In genomic region chr10:71063431-71063830, GRCh38 we compare ENCODE assay signal across 23 cellular contexts.
"Had no signal": no experiment of that assay in that cellular context is flagged by ENCODE, and none has a peak within 500 bp of the region (broad histone marks: within the 10 kb centered on the region; RNA-seq: fewer than 3 reads in every experiment).

No MANE protein-coding gene starts in this region.

- H3K4me3 Mint-ChIP-seq: activated CD4-positive, alpha-beta T cell treated with anti-CD3 and anti-CD28 coated beads, Interleukin-2, amount 10 ng/mL, durations not matched to agents 24 days and 14 days; activated CD8-positive, alpha-beta T cell treated with anti-CD3 and anti-CD28 coated beads, Interleukin-2, amount 10 ng/mL, durations not matched to agents 7 days and 5 days; effector memory CD8-positive, alpha-beta T cell; immature natural killer cell; stimulated activated naive CD8-positive, alpha-beta T cell treated with anti-CD3 and anti-CD28 coated beads, Interleukin-15, amount 100 ng/mL, for 72 hours; T-cell; T-helper 2 cell treated with Interferon-gamma antibody and Interleukin-4, amounts not matched to agents 5 μg/mL and 100 μg/mL, for 36 hours had no signal

- H3K4me1 ChIP-seq: colonic mucosa, left lung had no signal

- H3K27ac ChIP-seq: colonic mucosa, dorsolateral prefrontal cortex, esophagus muscularis mucosa, hepatocyte, left lung, tibial artery, VCaP had no signal

- H3K9me3 ChIP-seq: colonic mucosa, esophagus muscularis mucosa, left lung, tibial artery had no signal

- ATAC-seq: activated CD4-positive, CD25-positive, alpha-beta regulatory T cell treated with anti-CD3 and anti-CD28 coated beads, Interleukin-2, amount 50 U/mL, for 24 hours; activated CD8-positive, alpha-beta T cell treated with anti-CD3 and anti-CD28 coated beads, Interleukin-2, amount 10 ng/mL, durations not matched to agents 7 days and 5 days; activated naive CD4-positive, alpha-beta T cell treated with anti-CD3 and anti-CD28 coated beads, Interleukin-2, amount 50 U/mL, for 72 hours; effector memory CD8-positive, alpha-beta T cell; left lung; stimulated activated naive CD8-positive, alpha-beta T cell treated with anti-CD3 and anti-CD28 coated beads, Interleukin-15, amount 100 ng/mL, for 72 hours; T-cell had no signal

- H3K36me3 ChIP-seq: colonic mucosa, esophagus muscularis mucosa, left lung, tibial artery had no signal

- H3K27ac Mint-ChIP-seq: activated CD4-positive, alpha-beta T cell treated with anti-CD3 and anti-CD28 coated beads, Interleukin-2, amount 10 ng/mL, durations not matched to agents 24 days and 14 days; activated CD8-positive, alpha-beta T cell treated with anti-CD3 and anti-CD28 coated beads, Interleukin-2, amount 10 ng/mL, durations not matched to agents 7 days and 5 days; activated naive CD4-positive, alpha-beta T cell treated with anti-CD3 and anti-CD28 coated beads, Interleukin-2, amount 50 U/mL, for 72 hours; effector memory CD8-positive, alpha-beta T cell; immature natural killer cell; progenitor cell of endocrine pancreas; T-cell; T-helper 2 cell treated with Interferon-gamma antibody and Interleukin-4, amounts not matched to agents 5 μg/mL and 100 μg/mL, for 36 hours had no signal

- H3K4me1 Mint-ChIP-seq: activated CD4-positive, alpha-beta T cell treated with anti-CD3 and anti-CD28 coated beads, Interleukin-2, amount 10 ng/mL, durations not matched to agents 24 days and 14 days; immature natural killer cell; stimulated activated naive CD8-positive, alpha-beta T cell treated with anti-CD3 and anti-CD28 coated beads, Interleukin-15, amount 100 ng/mL, for 72 hours; T-cell had no signal

- H3K4me3 ChIP-seq: colonic mucosa, dorsolateral prefrontal cortex, esophagus muscularis mucosa, hepatocyte, left lung, tibial artery had no signal

- H3K9me3 Mint-ChIP-seq: activated CD4-positive, alpha-beta T cell treated with anti-CD3 and anti-CD28 coated beads, Interleukin-2, amount 10 ng/mL, durations not matched to agents 24 days and 14 days; activated naive CD4-positive, alpha-beta T cell treated with anti-CD3 and anti-CD28 coated beads, Interleukin-2, amount 50 U/mL, for 72 hours; effector memory CD8-positive, alpha-beta T cell; immature natural killer cell; stimulated activated naive CD8-positive, alpha-beta T cell treated with anti-CD3 and anti-CD28 coated beads, Interleukin-15, amount 100 ng/mL, for 72 hours; T-cell; T-helper 2 cell treated with Interferon-gamma antibody and Interleukin-4, amounts not matched to agents 5 μg/mL and 100 μg/mL, for 36 hours had no signal

- DNase-seq: activated CD4-positive, alpha-beta T cell treated with anti-CD3 and anti-CD28 coated beads, Interleukin-2, amount 10 ng/mL, durations not matched to agents 24 days and 14 days; activated CD8-positive, alpha-beta T cell treated with anti-CD3 and anti-CD28 coated beads, Interleukin-2, amount 10 ng/mL, durations not matched to agents 7 days and 5 days; activated T-cell treated with anti-CD3 and anti-CD28 coated beads, Interleukin-2, amount 50 U/mL, for 1 hour; aorta; colonic mucosa; dorsolateral prefrontal cortex; effector memory CD8-positive, alpha-beta T cell; glutamatergic neuron; immature natural killer cell; mammary epithelial cell; stimulated activated CD4-positive, alpha-beta T cell treated with anti-CD3 and anti-CD28 coated beads, Interleukin-12 subunit alpha, Interleukin-12 subunit beta, amount 100 ng/mL, for 4 hours; stimulated activated CD4-positive, alpha-beta T cell treated with anti-CD3 and anti-CD28 coated beads, Interleukin-4, amount 100 ng/mL, for 4 hours; stimulated activated naive CD8-positive, alpha-beta T cell treated with anti-CD3 and anti-CD28 coated beads, Interleukin-15, amount 100 ng/mL, for 72 hours; T-cell; tibial artery had no signal

- H3K36me3 Mint-ChIP-seq: activated naive CD4-positive, alpha-beta T cell treated with anti-CD3 and anti-CD28 coated beads, Interleukin-2, amount 50 U/mL, for 72 hours; immature natural killer cell; T-cell had no signal

- H3K27me3 Mint-ChIP-seq: activated CD4-positive, alpha-beta T cell treated with anti-CD3 and anti-CD28 coated beads, Interleukin-2, amount 10 ng/mL, durations not matched to agents 24 days and 14 days; stimulated activated naive CD8-positive, alpha-beta T cell treated with anti-CD3 and anti-CD28 coated beads, Interleukin-15, amount 100 ng/mL, for 72 hours had no signal

- H3K27me3 ChIP-seq: colonic mucosa, dorsolateral prefrontal cortex, esophagus muscularis mucosa, hepatocyte, tibial artery had no signal
